ENCODE assay signal across 1 cellular context in the genomic region with DNA sequence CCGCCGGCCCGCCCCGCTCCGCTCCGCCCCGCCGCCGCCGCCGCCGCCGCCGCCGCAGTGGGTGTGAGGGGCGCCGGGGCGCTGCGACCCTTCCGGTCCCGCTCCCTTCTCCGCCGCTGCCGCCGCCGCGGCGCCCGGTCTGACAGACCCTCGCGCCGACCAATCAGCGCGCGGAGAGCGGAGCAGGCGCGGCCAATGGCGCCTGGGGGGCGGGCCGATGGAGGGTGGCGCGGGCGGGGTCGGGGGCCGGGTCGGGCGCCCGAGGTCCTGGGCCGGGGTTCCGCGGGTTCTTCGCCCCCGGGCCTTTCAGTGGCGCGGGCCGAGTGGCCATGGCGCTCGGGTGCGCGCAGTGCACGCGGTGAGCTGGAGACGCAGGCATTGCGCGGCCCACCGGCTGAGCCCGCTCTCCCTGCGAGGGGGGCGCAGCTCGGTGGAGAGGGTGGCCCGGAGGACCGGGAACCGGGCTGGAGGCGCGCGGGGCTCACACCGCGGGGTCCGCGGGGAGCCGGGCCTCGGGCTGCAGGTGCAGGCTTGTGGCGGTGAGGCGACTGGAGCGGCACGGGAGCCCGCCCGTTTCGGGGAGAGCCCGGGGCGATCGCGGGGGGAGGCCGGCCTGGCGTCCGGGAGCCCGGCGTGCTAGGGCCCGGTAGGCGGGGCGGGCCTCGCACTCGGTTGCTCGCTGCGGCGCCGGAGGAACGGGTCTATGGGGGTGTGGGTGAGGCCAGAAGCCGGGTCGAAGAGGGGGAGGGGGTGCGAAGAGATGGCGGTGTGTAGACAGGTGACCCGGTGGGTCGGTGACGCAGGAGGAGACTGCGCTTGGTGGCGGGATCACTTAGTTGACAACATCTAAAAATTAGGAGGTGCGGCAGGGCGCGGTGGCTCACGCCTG.
TF ChIP-seq lines count a peak whose summit lies in the region.

A gene (minus strand): TSS at position 141 of the 889 bp plus-strand sequence. CDS start 11,522 bp downstream, outside the sequence.

TF ChIP-seq in HepG2, 621 proteins besides CTCF, POLR2A, EP300 and RAD21 (continued from another document and continues in another):
- TF ChIP-seq, protein P1, sequence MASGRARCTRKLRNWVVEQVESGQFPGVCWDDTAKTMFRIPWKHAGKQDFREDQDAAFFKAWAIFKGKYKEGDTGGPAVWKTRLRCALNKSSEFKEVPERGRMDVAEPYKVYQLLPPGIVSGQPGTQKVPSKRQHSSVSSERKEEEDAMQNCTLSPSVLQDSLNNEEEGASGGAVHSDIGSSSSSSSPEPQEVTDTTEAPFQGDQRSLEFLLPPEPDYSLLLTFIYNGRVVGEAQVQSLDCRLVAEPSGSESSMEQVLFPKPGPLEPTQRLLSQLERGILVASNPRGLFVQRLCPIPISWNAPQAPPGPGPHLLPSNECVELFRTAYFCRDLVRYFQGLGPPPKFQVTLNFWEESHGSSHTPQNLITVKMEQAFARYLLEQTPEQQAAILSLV (CRISPR knock-in tag; IDR thresholded peaks at IDR 0.05; ENCODE audit: borderline replicate concordance) = no peak
- TF ChIP-seq ZNF510 (CRISPR knock-in tag; IDR thresholded peaks at IDR 0.05; ENCODE audit: low read depth) = no peak
- 0 out of 2 replicates have a peak, but pooled peaks have one; percentile 63 for TF ChIP-seq REPIN1 (CRISPR knock-in tag; IDR thresholded peaks at IDR 0.05; ENCODE audit: borderline replicate concordance, low read depth)
- TF ChIP-seq ZNF782 (CRISPR knock-in tag; IDR thresholded peaks at IDR 0.05; ENCODE audit: borderline replicate concordance) = no peak
- TF ChIP-seq ZSCAN20 (CRISPR knock-in tag; IDR thresholded peaks at IDR 0.05; ENCODE audit: borderline replicate concordance) = no peak
- TF ChIP-seq, protein P2, sequence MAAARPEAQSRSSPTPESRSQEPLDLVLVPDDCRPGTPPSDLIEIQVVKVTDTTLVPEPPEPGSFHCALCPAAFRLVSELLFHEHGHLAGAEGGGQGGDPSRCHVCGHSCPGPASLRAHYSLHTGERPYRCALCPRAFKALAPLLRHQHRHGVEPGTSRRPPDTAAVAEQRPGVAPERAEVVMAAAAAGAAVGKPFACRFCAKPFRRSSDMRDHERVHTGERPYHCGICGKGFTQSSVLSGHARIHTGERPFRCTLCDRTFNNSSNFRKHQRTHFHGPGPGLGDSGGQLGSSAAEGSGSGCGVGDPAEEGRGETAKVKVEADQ (CRISPR knock-in tag; IDR thresholded peaks at IDR 0.05; ENCODE audit: borderline replicate concordance) = 0 out of 2 replicates have a peak, but pooled peaks have one; percentile 55
- TF ChIP-seq TMF1 (CRISPR knock-in tag; IDR thresholded peaks at IDR 0.05; ENCODE audit: low read depth) = peak; percentile 69; the same call in 1 of the 2 replicates
- TF ChIP-seq, protein P3, sequence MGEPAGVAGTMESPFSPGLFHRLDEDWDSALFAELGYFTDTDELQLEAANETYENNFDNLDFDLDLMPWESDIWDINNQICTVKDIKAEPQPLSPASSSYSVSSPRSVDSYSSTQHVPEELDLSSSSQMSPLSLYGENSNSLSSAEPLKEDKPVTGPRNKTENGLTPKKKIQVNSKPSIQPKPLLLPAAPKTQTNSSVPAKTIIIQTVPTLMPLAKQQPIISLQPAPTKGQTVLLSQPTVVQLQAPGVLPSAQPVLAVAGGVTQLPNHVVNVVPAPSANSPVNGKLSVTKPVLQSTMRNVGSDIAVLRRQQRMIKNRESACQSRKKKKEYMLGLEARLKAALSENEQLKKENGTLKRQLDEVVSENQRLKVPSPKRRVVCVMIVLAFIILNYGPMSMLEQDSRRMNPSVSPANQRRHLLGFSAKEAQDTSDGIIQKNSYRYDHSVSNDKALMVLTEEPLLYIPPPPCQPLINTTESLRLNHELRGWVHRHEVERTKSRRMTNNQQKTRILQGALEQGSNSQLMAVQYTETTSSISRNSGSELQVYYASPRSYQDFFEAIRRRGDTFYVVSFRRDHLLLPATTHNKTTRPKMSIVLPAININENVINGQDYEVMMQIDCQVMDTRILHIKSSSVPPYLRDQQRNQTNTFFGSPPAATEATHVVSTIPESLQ (CRISPR knock-in tag; conservative IDR thresholded peaks at IDR 0.05) = no peak
- TF ChIP-seq, protein P4, sequence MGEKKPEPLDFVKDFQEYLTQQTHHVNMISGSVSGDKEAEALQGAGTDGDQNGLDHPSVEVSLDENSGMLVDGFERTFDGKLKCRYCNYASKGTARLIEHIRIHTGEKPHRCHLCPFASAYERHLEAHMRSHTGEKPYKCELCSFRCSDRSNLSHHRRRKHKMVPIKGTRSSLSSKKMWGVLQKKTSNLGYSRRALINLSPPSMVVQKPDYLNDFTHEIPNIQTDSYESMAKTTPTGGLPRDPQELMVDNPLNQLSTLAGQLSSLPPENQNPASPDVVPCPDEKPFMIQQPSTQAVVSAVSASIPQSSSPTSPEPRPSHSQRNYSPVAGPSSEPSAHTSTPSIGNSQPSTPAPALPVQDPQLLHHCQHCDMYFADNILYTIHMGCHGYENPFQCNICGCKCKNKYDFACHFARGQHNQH (CRISPR knock-in tag; IDR thresholded peaks at IDR 0.05) = no peak
- no peak for TF ChIP-seq FOXM1 (CRISPR knock-in tag; IDR thresholded peaks at IDR 0.05)
- TF ChIP-seq, protein P5, sequence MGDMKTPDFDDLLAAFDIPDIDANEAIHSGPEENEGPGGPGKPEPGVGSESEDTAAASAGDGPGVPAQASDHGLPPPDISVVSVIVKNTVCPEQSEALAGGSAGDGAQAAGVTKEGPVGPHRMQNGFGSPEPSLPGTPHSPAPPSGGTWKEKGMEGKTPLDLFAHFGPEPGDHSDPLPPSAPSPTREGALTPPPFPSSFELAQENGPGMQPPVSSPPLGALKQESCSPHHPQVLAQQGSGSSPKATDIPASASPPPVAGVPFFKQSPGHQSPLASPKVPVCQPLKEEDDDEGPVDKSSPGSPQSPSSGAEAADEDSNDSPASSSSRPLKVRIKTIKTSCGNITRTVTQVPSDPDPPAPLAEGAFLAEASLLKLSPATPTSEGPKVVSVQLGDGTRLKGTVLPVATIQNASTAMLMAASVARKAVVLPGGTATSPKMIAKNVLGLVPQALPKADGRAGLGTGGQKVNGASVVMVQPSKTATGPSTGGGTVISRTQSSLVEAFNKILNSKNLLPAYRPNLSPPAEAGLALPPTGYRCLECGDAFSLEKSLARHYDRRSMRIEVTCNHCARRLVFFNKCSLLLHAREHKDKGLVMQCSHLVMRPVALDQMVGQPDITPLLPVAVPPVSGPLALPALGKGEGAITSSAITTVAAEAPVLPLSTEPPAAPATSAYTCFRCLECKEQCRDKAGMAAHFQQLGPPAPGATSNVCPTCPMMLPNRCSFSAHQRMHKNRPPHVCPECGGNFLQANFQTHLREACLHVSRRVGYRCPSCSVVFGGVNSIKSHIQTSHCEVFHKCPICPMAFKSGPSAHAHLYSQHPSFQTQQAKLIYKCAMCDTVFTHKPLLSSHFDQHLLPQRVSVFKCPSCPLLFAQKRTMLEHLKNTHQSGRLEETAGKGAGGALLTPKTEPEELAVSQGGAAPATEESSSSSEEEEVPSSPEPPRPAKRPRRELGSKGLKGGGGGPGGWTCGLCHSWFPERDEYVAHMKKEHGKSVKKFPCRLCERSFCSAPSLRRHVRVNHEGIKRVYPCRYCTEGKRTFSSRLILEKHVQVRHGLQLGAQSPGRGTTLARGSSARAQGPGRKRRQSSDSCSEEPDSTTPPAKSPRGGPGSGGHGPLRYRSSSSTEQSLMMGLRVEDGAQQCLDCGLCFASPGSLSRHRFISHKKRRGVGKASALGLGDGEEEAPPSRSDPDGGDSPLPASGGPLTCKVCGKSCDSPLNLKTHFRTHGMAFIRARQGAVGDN (CRISPR knock-in tag; IDR thresholded peaks at IDR 0.05) = peak; percentile 69
- no peak; the same call in 1 of the 2 replicates for TF ChIP-seq KDM2A (CRISPR knock-in tag; IDR thresholded peaks at IDR 0.05; ENCODE audit: borderline replicate concordance, low read depth)
- no peak for TF ChIP-seq JARID2 (CRISPR knock-in tag; IDR thresholded peaks at IDR 0.05; ENCODE audit: insufficient replicate concordance)
- TF ChIP-seq, protein P6, sequence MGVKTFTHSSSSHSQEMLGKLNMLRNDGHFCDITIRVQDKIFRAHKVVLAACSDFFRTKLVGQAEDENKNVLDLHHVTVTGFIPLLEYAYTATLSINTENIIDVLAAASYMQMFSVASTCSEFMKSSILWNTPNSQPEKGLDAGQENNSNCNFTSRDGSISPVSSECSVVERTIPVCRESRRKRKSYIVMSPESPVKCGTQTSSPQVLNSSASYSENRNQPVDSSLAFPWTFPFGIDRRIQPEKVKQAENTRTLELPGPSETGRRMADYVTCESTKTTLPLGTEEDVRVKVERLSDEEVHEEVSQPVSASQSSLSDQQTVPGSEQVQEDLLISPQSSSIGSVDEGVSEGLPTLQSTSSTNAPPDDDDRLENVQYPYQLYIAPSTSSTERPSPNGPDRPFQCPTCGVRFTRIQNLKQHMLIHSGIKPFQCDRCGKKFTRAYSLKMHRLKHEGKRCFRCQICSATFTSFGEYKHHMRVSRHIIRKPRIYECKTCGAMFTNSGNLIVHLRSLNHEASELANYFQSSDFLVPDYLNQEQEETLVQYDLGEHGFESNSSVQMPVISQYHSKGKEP (CRISPR knock-in tag; IDR thresholded peaks at IDR 0.05) = no peak
- TF ChIP-seq, protein P7, sequence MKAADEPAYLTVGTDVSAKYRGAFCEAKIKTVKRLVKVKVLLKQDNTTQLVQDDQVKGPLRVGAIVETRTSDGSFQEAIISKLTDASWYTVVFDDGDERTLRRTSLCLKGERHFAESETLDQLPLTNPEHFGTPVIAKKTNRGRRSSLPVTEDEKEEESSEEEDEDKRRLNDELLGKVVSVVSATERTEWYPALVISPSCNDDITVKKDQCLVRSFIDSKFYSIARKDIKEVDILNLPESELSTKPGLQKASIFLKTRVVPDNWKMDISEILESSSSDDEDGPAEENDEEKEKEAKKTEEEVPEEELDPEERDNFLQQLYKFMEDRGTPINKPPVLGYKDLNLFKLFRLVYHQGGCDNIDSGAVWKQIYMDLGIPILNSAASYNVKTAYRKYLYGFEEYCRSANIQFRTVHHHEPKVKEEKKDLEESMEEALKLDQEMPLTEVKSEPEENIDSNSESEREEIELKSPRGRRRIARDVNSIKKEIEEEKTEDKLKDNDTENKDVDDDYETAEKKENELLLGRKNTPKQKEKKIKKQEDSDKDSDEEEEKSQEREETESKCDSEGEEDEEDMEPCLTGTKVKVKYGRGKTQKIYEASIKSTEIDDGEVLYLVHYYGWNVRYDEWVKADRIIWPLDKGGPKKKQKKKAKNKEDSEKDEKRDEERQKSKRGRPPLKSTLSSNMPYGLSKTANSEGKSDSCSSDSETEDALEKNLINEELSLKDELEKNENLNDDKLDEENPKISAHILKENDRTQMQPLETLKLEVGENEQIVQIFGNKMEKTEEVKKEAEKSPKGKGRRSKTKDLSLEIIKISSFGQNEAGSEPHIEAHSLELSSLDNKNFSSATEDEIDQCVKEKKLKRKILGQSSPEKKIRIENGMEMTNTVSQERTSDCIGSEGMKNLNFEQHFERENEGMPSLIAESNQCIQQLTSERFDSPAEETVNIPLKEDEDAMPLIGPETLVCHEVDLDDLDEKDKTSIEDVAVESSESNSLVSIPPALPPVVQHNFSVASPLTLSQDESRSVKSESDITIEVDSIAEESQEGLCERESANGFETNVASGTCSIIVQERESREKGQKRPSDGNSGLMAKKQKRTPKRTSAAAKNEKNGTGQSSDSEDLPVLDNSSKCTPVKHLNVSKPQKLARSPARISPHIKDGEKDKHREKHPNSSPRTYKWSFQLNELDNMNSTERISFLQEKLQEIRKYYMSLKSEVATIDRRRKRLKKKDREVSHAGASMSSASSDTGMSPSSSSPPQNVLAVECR (CRISPR knock-in tag; IDR thresholded peaks at IDR 0.05; ENCODE audit: borderline replicate concordance) = peak; percentile 65
- no peak for TF ChIP-seq ZNF670 (CRISPR knock-in tag; IDR thresholded peaks at IDR 0.05; ENCODE audit: borderline replicate concordance)
- TF ChIP-seq PHF8 (CRISPR knock-in tag; IDR thresholded peaks at IDR 0.05) = peak; percentile 89
- TF ChIP-seq, protein P8, sequence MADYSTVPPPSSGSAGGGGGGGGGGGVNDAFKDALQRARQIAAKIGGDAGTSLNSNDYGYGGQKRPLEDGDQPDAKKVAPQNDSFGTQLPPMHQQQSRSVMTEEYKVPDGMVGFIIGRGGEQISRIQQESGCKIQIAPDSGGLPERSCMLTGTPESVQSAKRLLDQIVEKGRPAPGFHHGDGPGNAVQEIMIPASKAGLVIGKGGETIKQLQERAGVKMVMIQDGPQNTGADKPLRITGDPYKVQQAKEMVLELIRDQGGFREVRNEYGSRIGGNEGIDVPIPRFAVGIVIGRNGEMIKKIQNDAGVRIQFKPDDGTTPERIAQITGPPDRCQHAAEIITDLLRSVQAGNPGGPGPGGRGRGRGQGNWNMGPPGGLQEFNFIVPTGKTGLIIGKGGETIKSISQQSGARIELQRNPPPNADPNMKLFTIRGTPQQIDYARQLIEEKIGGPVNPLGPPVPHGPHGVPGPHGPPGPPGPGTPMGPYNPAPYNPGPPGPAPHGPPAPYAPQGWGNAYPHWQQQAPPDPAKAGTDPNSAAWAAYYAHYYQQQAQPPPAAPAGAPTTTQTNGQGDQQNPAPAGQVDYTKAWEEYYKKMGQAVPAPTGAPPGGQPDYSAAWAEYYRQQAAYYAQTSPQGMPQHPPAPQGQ (CRISPR knock-in tag; IDR thresholded peaks at IDR 0.05; ENCODE audit: borderline replicate concordance) = no peak
- TF ChIP-seq, protein P9, sequence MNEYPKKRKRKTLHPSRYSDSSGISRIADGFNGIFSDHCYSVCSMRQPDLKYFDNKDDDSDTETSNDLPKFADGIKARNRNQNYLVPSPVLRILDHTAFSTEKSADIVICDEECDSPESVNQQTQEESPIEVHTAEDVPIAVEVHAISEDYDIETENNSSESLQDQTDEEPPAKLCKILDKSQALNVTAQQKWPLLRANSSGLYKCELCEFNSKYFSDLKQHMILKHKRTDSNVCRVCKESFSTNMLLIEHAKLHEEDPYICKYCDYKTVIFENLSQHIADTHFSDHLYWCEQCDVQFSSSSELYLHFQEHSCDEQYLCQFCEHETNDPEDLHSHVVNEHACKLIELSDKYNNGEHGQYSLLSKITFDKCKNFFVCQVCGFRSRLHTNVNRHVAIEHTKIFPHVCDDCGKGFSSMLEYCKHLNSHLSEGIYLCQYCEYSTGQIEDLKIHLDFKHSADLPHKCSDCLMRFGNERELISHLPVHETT (CRISPR knock-in tag; conservative IDR thresholded peaks at IDR 0.05) = peak; percentile 63; the same call in 1 of the 2 replicates
- TF ChIP-seq ZNF30 (CRISPR knock-in tag; IDR thresholded peaks at IDR 0.05) = no peak
- TF ChIP-seq ZNF607 (CRISPR knock-in tag; IDR thresholded peaks at IDR 0.05; ENCODE audit: borderline replicate concordance) = peak; percentile 60; the same call in 1 of the 2 replicates
- TF ChIP-seq NFE2 (CRISPR knock-in tag; IDR thresholded peaks at IDR 0.05) = no peak
- peak; percentile 47; the same call in 1 of the 2 replicates for TF ChIP-seq YEATS4 (CRISPR knock-in tag; IDR thresholded peaks at IDR 0.05; ENCODE audit: borderline replicate concordance)
- peak; percentile 49; the same call in 1 of the 2 replicates for TF ChIP-seq ZSCAN21 (CRISPR knock-in tag; IDR thresholded peaks at IDR 0.05; ENCODE audit: borderline replicate concordance)
- TF ChIP-seq ZBTB7A (CRISPR knock-in tag; IDR thresholded peaks at IDR 0.05) = no peak
- peak; percentile 94 for TF ChIP-seq ZNF234 (CRISPR knock-in tag; conservative IDR thresholded peaks at IDR 0.05)
- TF ChIP-seq, protein P10, sequence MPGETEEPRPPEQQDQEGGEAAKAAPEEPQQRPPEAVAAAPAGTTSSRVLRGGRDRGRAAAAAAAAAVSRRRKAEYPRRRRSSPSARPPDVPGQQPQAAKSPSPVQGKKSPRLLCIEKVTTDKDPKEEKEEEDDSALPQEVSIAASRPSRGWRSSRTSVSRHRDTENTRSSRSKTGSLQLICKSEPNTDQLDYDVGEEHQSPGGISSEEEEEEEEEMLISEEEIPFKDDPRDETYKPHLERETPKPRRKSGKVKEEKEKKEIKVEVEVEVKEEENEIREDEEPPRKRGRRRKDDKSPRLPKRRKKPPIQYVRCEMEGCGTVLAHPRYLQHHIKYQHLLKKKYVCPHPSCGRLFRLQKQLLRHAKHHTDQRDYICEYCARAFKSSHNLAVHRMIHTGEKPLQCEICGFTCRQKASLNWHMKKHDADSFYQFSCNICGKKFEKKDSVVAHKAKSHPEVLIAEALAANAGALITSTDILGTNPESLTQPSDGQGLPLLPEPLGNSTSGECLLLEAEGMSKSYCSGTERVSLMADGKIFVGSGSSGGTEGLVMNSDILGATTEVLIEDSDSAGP (CRISPR knock-in tag; IDR thresholded peaks at IDR 0.05; ENCODE audit: borderline replicate concordance) = no peak
